ENCODE assay signal across 22 cellular contexts in genomic region chr2:240445961-240446538, GRCh38. TPM values are rescaled to one million over a fixed set of nuclear protein-coding genes. Genes with fewer than 3 reads are reported as not detected.
DNase-seq lines count a peak whose midpoint lies in the region; ATAC-seq, FAIRE-seq and TF ChIP-seq lines count a peak whose summit lies in the region.
"Had no signal": no experiment of that assay in that cellular context is flagged by ENCODE, and none has a peak within 500 bp of the region (broad histone marks: within the 10 kb centered on the region; RNA-seq: fewer than 3 reads in every experiment).

No MANE protein-coding gene starts in this region.

- no peak overlapping the region for H2AK9ac ChIP-seq in IMR-90 (replicated peaks; ENCODE audit: low read depth, low read length, poor library complexity)

- no peak overlapping the region for H3K4me3 Mint-ChIP-seq in T-helper 17 cell
- H3K4me3 Mint-ChIP-seq: CD4-positive, alpha-beta T cell; IgD-negative memory B cell had no signal

- H3K9me3 ChIP-seq in SK-N-SH (no peaks in the 10 kb centered on the region), IMR-90 (ENCODE audit: control insufficient read depth, insufficient read depth, low read length) (no peaks in the 10 kb centered on the region), K562 (replicated peaks; ENCODE audit: control insufficient read depth, insufficient read depth, low read depth, low read length) (no peaks in the 10 kb centered on the region), T-helper 17 cell (ENCODE audit: control insufficient read depth, low read length, poor library complexity, severe bottlenecking) (no peaks in the 10 kb centered on the region)
- H3K9me3 ChIP-seq: A549, Caco-2 had no signal

- DNase-seq in SK-N-SH, result no peak
- DNase-seq in IMR-90, result no peak
- DNase-seq in RWPE1 (ENCODE audit: low spot score), result no peak
- DNase-seq in K562 (ENCODE audit: extremely low read depth in 1 of 4, low spot score in 3 of 4), result peak in 1 of 4 experiments; percentile 17
- no peak for DNase-seq in T-helper 17 cell
- DNase-seq in SW 1271 (lab: John Stamatoyannopoulos, UW), result no peak
- DNase-seq: AML-193; Caco-2; CD4-positive, alpha-beta T cell; GM23248; H7 had no signal

- no peak overlapping the region for H3K18ac ChIP-seq in IMR-90 (ENCODE audit: low read depth, low read length)

- WGBS in SK-N-SH (ENCODE audit: low lambda C conversion rate), result 97% methylated on average over 7 of the region's 22 CpGs
- 82% methylated on average over 8 of the region's 22 CpGs; no CpG with 5 or more reads in 1 of the 2 experiments for WGBS in IMR-90 (ENCODE audit: extremely low coverage in 2 of 2, insufficient read length in 1 of 2), 2 experiments
- 8% methylated on average over 10 of the region's 22 CpGs for WGBS in K562 (ENCODE audit: insufficient coverage, low coverage, missing lambda C conversion rate)

- H3K36me3 ChIP-seq in SK-N-SH (replicated peaks in 1 of 2; ENCODE audit: control insufficient read depth in 1 of 2, insufficient read depth in 2 of 2, low read length in 1 of 2) (no peaks in the 10 kb centered on the region), IMR-90 (ENCODE audit: control insufficient read depth, insufficient read depth, low read length) (peaks cover 21% of the 10 kb centered on the region), K562 (ENCODE audit: control insufficient read depth, insufficient read depth, low read length) (no peaks in the 10 kb centered on the region)

- dilution Hi-C loops in IMR-90 (cut with HindIII; ENCODE audit: low sequenced_read_pairs, unreplicated experiment), result no loop called here

- peaks cover 2% of the 10 kb centered on the region for H3K36me3 Mint-ChIP-seq in T-helper 17 cell (ENCODE audit: low read depth)
- H3K36me3 Mint-ChIP-seq: IgD-negative memory B cell had no signal

- no peak overlapping the region for H2AK5ac ChIP-seq in IMR-90 (ENCODE audit: low read depth, low read length)

- no peak overlapping the region for H4K8ac ChIP-seq in IMR-90 (ENCODE audit: low read depth in 2 of 2, low read length in 2 of 2)

- no peak overlapping the region for H3K23ac ChIP-seq in IMR-90 (ENCODE audit: low read depth, low read length)

- H2BK5ac ChIP-seq in IMR-90 (ENCODE audit: low read depth, low read length, poor library complexity, severe bottlenecking), result no peak overlapping the region

- H2AFZ ChIP-seq in SK-N-SH (ENCODE audit: low read depth), result no peak overlapping the region
- H2AFZ ChIP-seq in IMR-90 (replicated peaks; ENCODE audit: low read length, poor library complexity), result no peak overlapping the region
- no peak overlapping the region for H2AFZ ChIP-seq in K562 (ENCODE audit: low read depth, low read length)
- H2AFZ ChIP-seq: GM23248 had no signal

- no peak overlapping the region for H2BK15ac ChIP-seq in IMR-90 (ENCODE audit: low read depth, low read length)

- POLR2A ChIA-PET in SK-N-SH (lab: Yijun Ruan, JAX), result no interaction called here
- POLR2A ChIA-PET in IMR-90 (lab: Charles Lee; ENCODE audit: unreplicated experiment), result no interaction called here
- POLR2A ChIA-PET in RWPE1 (lab: Yijun Ruan, JAX; ENCODE audit: low non-redundant PET), result no interaction called here
- POLR2A ChIA-PET in K562 (lab: Yijun Ruan, JAX), result interaction anchor here (0.6 kb wide), 1 partner anchor 151 kb away, joined by 3 read pairs; no protein-coding TSS in a partner anchor

- H2BK120ac ChIP-seq in IMR-90 (ENCODE audit: low read depth, low read length), result no peak overlapping the region

- intact Hi-C loops in IMR-90 (cut with micrococcal nuclease) (no loop called here), K562 (cut with micrococcal nuclease) (no loop called here)

- H4K20me1 ChIP-seq in SK-N-SH (ENCODE audit: insufficient read depth) (peaks cover 78% of the 10 kb centered on the region), IMR-90 (ENCODE audit: insufficient read depth, low read length) (peaks cover 99% of the 10 kb centered on the region), K562 (replicated peaks; ENCODE audit: control insufficient read depth, insufficient read depth, low read length) (no peaks in the 10 kb centered on the region; the same call in none of the 2 replicates)

- H3K27me3 Mint-ChIP-seq in T-helper 17 cell, result peaks cover 27% of the 10 kb centered on the region

- H4K5ac ChIP-seq in IMR-90 (ENCODE audit: low read depth, low read length), result no peak overlapping the region

- H3K9me2 ChIP-seq in SK-N-SH, result no peaks in the 10 kb centered on the region

- peaks cover 11% of the 10 kb centered on the region; the same call in 1 of the 2 replicates for H3K79me2 ChIP-seq in SK-N-SH (ENCODE audit: insufficient read depth)
- no peaks in the 10 kb centered on the region for H3K79me2 ChIP-seq in K562 (ENCODE audit: control insufficient read depth, insufficient read depth, low read length)

- peaks cover 23 to 85% of the 10 kb centered on the region in 2 experiments for H3K79me1 ChIP-seq in IMR-90 (ENCODE audit: low read depth in 1 of 2, low read length in 2 of 2)

- no peak overlapping the region for H2BK20ac ChIP-seq in IMR-90 (ENCODE audit: low read depth, low read length)

- TF ChIP-seq RAD21 in SK-N-SH (IDR thresholded peaks at IDR 0.05; ENCODE audit: low read length) (no peak), IMR-90 (IDR thresholded peaks at IDR 0.05; ENCODE audit: low read length) (no peak), K562 (CRISPR knock-in tag; conservative IDR thresholded peaks at IDR 0.05 in 1 of 2, IDR thresholded peaks at IDR 0.05 in 1 of 2) (no peak)

- H3K4me2 ChIP-seq in SK-N-SH, result no peak overlapping the region
- H3K4me2 ChIP-seq in IMR-90 (ENCODE audit: low read depth, low read length), result no peak overlapping the region
- H3K4me2 ChIP-seq in K562 (ENCODE audit: insufficient read depth, low read length), result no peak overlapping the region
- H3K4me2 ChIP-seq: A549 had no signal

- H3K27ac Mint-ChIP-seq in T-helper 17 cell, result no peak overlapping the region
- H3K27ac Mint-ChIP-seq: CD4-positive, alpha-beta T cell; IgD-negative memory B cell had no signal

- H3K27me3 ChIP-seq in SK-N-SH (ENCODE audit: insufficient read depth) (no peaks in the 10 kb centered on the region), IMR-90 (ENCODE audit: control insufficient read depth, insufficient read depth, low read length) (no peaks in the 10 kb centered on the region), K562 (ENCODE audit: control insufficient read depth in 2 of 2, insufficient read depth in 2 of 2, low read length in 2 of 2) (peaks cover 0 to 83% of the 10 kb centered on the region in 2 experiments; a peak in 3 of 5 replicates)

- H3F3A ChIP-seq in SK-N-SH (replicated peaks; ENCODE audit: insufficient read depth), result no peaks in the 10 kb centered on the region

- TF ChIP-seq CTCF in SK-N-SH (IDR thresholded peaks at IDR 0.05) (no peak), IMR-90 (conservative IDR thresholded peaks at IDR 0.05; ENCODE audit: low read depth, low read length) (no peak), RWPE1 (conservative IDR thresholded peaks at IDR 0.05; ENCODE audit: low read depth) (no peak), K562 (IDR thresholded peaks at IDR 0.05 in 2 of 3, conservative IDR thresholded peaks at IDR 0.05 in 1 of 3; ENCODE audit: insufficient read depth in 2 of 3, low read depth in 1 of 3, low read length in 3 of 3) (no peak)

- no peak overlapping the region for H3K56ac ChIP-seq in IMR-90 (ENCODE audit: extremely low read depth, insufficient read depth, low read length)

- H3K14ac ChIP-seq in IMR-90 (replicated peaks; ENCODE audit: low read depth, low read length), result no peak overlapping the region

- TF ChIP-seq POLR2A in IMR-90 (IDR thresholded peaks at IDR 0.05; ENCODE audit: low read depth, low read length), result 0 out of 2 replicates have a peak, but pooled peaks have one; percentile 11
- no peak for TF ChIP-seq POLR2A in K562 (conservative IDR thresholded peaks at IDR 0.05)

- H3K4ac ChIP-seq in IMR-90 (ENCODE audit: low read depth, low read length), result no peak overlapping the region

- H4K91ac ChIP-seq in IMR-90 (ENCODE audit: insufficient read depth, low read depth, low read length), result no peak overlapping the region

- no TSS peak for BruUV-seq in IMR-90 (replicated peaks; lab: Mats Ljungman, UMichigan)
- no TSS peak for BruUV-seq in K562 (replicated peaks; lab: Mats Ljungman, UMichigan)

- no peak for FAIRE-seq in K562 (lab: Jason Lieb, UNC)
- FAIRE-seq: A549, D721Med, G401.6, GM12892, GM18507 had no signal

- no peaks in the 10 kb centered on the region for H3K4me1 Mint-ChIP-seq in T-helper 17 cell

- peaks cover 11% of the 10 kb centered on the region; the same call in 1 of the 2 replicates for H3K9me1 ChIP-seq in IMR-90 (ENCODE audit: insufficient read depth, low read length)
- H3K9me1 ChIP-seq in K562 (ENCODE audit: control insufficient read depth, insufficient read depth, low read length), result no peaks in the 10 kb centered on the region

- no peak for TF ChIP-seq EP300 in SK-N-SH (IDR thresholded peaks at IDR 0.05; ENCODE audit: borderline replicate concordance in 1 of 2, low read depth in 1 of 2, low read length in 1 of 2)
- no peak for TF ChIP-seq EP300 in K562 (IDR thresholded peaks at IDR 0.05; ENCODE audit: low read length)

- H3K27ac ChIP-seq in SK-N-SH (ENCODE audit: low read depth in 2 of 2, low read length in 1 of 2) (no peak overlapping the region), IMR-90 (ENCODE audit: insufficient read depth, low read length) (no peak overlapping the region), RWPE1 (peak overlapping the region; percentile 100), K562 (ENCODE audit: extremely low read depth, low read depth, low read length) (no peak overlapping the region)
- H3K27ac ChIP-seq: 22Rv1, A549, C4-2B, GM23248 had no signal

- H3K9ac ChIP-seq in SK-N-SH (no peak overlapping the region), IMR-90 (ENCODE audit: low read depth, low read length) (no peak overlapping the region), K562 (ENCODE audit: insufficient read depth in 1 of 2, low read depth in 2 of 2, low read length in 2 of 2) (no peak overlapping the region)
- H3K9ac ChIP-seq: GM23248 had no signal

- CTCF ChIA-PET in SK-N-SH (lab: Yijun Ruan, JAX) (interaction anchor here (0.8 to 2.4 kb wide), 2 partner anchors 10 to 296 kb away, joined by 3 to 6 read pairs; partner anchors contain the start of gene GPC1), IMR-90 (lab: Yijun Ruan, JAX) (interaction anchor here (0.9 kb wide), 1 partner anchor 72 kb away, joined by 3 read pairs; no protein-coding TSS in a partner anchor), RWPE1 (lab: Yijun Ruan, JAX) (no interaction called here), K562 (lab: Yijun Ruan, JAX; ENCODE audit: low intra/inter-chr PET ratio) (no interaction called here)

- H3K4me1 ChIP-seq in SK-N-SH (ENCODE audit: control insufficient read depth in 1 of 2, insufficient read depth in 2 of 2, low read depth in 1 of 2, low read length in 1 of 2), result peaks cover 0 to 3% of the 10 kb centered on the region in 2 experiments; a peak in 1 of 4 replicates
- peaks cover 13% of the 10 kb centered on the region for H3K4me1 ChIP-seq in IMR-90 (ENCODE audit: control insufficient read depth, insufficient read depth, low read length)
- peaks cover 0 to 21% of the 10 kb centered on the region in 2 experiments; a peak in 2 of 5 replicates for H3K4me1 ChIP-seq in K562 (replicated peaks in 1 of 2; ENCODE audit: control insufficient read depth in 2 of 2, insufficient read depth in 2 of 2, low read length in 2 of 2)
- H3K4me1 ChIP-seq: Caco-2 had no signal

- ATAC-seq in SK-N-SH treated with all-trans-retinoic acid at 6 μM for 48 hours (no peak), IMR-90 (ENCODE audit: low read depth) (no peak), K562 (no peak), T-helper 17 cell (no peak), HG02885 (IDR thresholded peaks at IDR 0.05; ENCODE audit: poor library complexity, unreplicated experiment) (no peak)
- ATAC-seq: A549, HCT116 had no signal

- in situ Hi-C loops in IMR-90 (cut with MboI; ENCODE audit: low sequenced_read_pairs), result no loop called here
- in situ Hi-C loops in K562 (cut with MboI), result no loop called here

- H3K4me3 ChIP-seq in SK-N-SH (ENCODE audit: low read depth in 2 of 2, low read length in 1 of 2), result no peak overlapping the region
- no peak overlapping the region for H3K4me3 ChIP-seq in IMR-90 (ENCODE audit: insufficient read depth, low read depth, low read length)
- no peak overlapping the region for H3K4me3 ChIP-seq in K562
- H3K4me3 ChIP-seq: A549, GM23248 had no signal

RNA-seq across cellular contexts. Expression of gene GPC1, which starts 10.6 kb away (rescaled TPM):
- polyA plus RNA-seq in SK-N-SH (2012; rRNA removed), result 49.0 and 65.5 TPM in 2 replicates
- polyA plus RNA-seq in SK-N-SH (2012; cell fraction: cytosol; rRNA removed), result 25.9 and 50.4 TPM in 2 replicates
- 183 TPM in 2 replicates for polyA plus RNA-seq in SK-N-SH (2012; cell fraction: nucleus; rRNA removed)
- 16.0 and 18.6 TPM in 2 replicates for total RNA-seq in IMR-90 (2012; rRNA removed)
- polyA plus RNA-seq in IMR-90 (2012; rRNA removed), result 211 and 222 TPM in 2 replicates
- 148 and 334 TPM in 2 replicates for polyA plus RNA-seq in IMR-90 (2012; cell fraction: cytosol; rRNA removed)
- 193 and 494 TPM in 2 replicates for polyA plus RNA-seq in IMR-90 (2012; cell fraction: nucleus; rRNA removed; ENCODE audit: low replicate concordance)
- total RNA-seq in K562 (2011; cell fraction: chromatin; rRNA removed; ENCODE audit: low replicate concordance), result 0.90 and 3.6 TPM in 2 replicates
- total RNA-seq in K562 (2011; cell fraction: nucleolus; rRNA removed), result 3.3 and 3.7 TPM in 2 replicates
- total RNA-seq in K562 (2011; cell fraction: nucleoplasm; rRNA removed), result 0.95 and 1.2 TPM in 2 replicates
- total RNA-seq in K562 (2014; rRNA removed), result 0.24 TPM in 1 of 2 replicates, not detected in the other
- 0.07 and 0.26 TPM in 2 replicates for total RNA-seq in K562 (2014; rRNA removed; fragmentation: Illumina TruSeq; extraction: Trizol)
- 0.11 and 0.14 TPM in 2 replicates for total RNA-seq in K562 (2015; rRNA removed; fragmentation: Illumina TruSeq; extraction: Trizol)
- total RNA-seq in K562 (2021), result 0.78 and 0.82 TPM in 2 replicates
- polyA plus RNA-seq in K562 (2011; rRNA removed), result 0.13 and 0.30 TPM in 2 replicates
- polyA plus RNA-seq in K562 (2011; cell fraction: cytosol; rRNA removed), result 0.13 and 0.57 TPM in 2 replicates
- 0.60 and 1.4 TPM in 2 replicates for polyA plus RNA-seq in K562 (2011; cell fraction: nucleus; rRNA removed)
- 0.39 and 0.80 TPM in 2 replicates for polyA plus RNA-seq in K562 (2012)
- polyA plus RNA-seq in K562 (2014; fragmentation: Illumina TruSeq; extraction: Trizol), result 0.15 and 0.37 TPM in 2 replicates
- not detected for polyA plus RNA-seq in K562 (2014; fragmentation: Nextera tagmentation; extraction: Ambion mirVana)
- polyA plus RNA-seq in K562 (2014; rRNA removed), result 0.08 and 0.32 TPM in 2 replicates
- polyA minus RNA-seq in K562 (2011; rRNA and poly(A)+ RNA removed), result 0.25 and 0.36 TPM in 2 replicates
- polyA minus RNA-seq in K562 (2011; cell fraction: cytosol; rRNA and poly(A)+ RNA removed), result 0.29 and 1.6 TPM in 2 replicates
- 1.2 and 1.3 TPM in 2 replicates for polyA minus RNA-seq in K562 (2011; cell fraction: nucleus; rRNA and poly(A)+ RNA removed)
- 1 to 10 TPM; 1.5 to 1.7 TPM for total RNA-seq in T-helper 17 cell

Comparison
In these comparisons a context has a peak if more than half of its experiments do, and no peak if none do; other contexts are left out.
1. CTCF ChIA-PET loops: an anchor here in SK-N-SH (0.8 to 2.4 kb wide) and IMR-90 (0.9 kb wide); none called in RWPE1 and K562.
2. Of the 27 proteins assayed by ChIP-seq in both K562 and SK-N-SH: peak only in K562: none; only in SK-N-SH: REST; in both: none; in neither: 26.